In genomic region chr1:157995575-157996169, GRCh38 we compare ENCODE assay signal across 1 cellular context.
TF ChIP-seq lines count a peak whose summit lies in the region.

No MANE protein-coding gene starts in this region.

TF ChIP-seq in H1, 55 proteins besides CTCF, POLR2A, EP300 and RAD21 (continued from another document):
- no peak for TF ChIP-seq SP4 (IDR thresholded peaks at IDR 0.05; ENCODE audit: low read length)
- no peak for TF ChIP-seq BRCA1 (IDR thresholded peaks at IDR 0.05; ENCODE audit: low read depth, low read length)
- TF ChIP-seq, protein P1, sequence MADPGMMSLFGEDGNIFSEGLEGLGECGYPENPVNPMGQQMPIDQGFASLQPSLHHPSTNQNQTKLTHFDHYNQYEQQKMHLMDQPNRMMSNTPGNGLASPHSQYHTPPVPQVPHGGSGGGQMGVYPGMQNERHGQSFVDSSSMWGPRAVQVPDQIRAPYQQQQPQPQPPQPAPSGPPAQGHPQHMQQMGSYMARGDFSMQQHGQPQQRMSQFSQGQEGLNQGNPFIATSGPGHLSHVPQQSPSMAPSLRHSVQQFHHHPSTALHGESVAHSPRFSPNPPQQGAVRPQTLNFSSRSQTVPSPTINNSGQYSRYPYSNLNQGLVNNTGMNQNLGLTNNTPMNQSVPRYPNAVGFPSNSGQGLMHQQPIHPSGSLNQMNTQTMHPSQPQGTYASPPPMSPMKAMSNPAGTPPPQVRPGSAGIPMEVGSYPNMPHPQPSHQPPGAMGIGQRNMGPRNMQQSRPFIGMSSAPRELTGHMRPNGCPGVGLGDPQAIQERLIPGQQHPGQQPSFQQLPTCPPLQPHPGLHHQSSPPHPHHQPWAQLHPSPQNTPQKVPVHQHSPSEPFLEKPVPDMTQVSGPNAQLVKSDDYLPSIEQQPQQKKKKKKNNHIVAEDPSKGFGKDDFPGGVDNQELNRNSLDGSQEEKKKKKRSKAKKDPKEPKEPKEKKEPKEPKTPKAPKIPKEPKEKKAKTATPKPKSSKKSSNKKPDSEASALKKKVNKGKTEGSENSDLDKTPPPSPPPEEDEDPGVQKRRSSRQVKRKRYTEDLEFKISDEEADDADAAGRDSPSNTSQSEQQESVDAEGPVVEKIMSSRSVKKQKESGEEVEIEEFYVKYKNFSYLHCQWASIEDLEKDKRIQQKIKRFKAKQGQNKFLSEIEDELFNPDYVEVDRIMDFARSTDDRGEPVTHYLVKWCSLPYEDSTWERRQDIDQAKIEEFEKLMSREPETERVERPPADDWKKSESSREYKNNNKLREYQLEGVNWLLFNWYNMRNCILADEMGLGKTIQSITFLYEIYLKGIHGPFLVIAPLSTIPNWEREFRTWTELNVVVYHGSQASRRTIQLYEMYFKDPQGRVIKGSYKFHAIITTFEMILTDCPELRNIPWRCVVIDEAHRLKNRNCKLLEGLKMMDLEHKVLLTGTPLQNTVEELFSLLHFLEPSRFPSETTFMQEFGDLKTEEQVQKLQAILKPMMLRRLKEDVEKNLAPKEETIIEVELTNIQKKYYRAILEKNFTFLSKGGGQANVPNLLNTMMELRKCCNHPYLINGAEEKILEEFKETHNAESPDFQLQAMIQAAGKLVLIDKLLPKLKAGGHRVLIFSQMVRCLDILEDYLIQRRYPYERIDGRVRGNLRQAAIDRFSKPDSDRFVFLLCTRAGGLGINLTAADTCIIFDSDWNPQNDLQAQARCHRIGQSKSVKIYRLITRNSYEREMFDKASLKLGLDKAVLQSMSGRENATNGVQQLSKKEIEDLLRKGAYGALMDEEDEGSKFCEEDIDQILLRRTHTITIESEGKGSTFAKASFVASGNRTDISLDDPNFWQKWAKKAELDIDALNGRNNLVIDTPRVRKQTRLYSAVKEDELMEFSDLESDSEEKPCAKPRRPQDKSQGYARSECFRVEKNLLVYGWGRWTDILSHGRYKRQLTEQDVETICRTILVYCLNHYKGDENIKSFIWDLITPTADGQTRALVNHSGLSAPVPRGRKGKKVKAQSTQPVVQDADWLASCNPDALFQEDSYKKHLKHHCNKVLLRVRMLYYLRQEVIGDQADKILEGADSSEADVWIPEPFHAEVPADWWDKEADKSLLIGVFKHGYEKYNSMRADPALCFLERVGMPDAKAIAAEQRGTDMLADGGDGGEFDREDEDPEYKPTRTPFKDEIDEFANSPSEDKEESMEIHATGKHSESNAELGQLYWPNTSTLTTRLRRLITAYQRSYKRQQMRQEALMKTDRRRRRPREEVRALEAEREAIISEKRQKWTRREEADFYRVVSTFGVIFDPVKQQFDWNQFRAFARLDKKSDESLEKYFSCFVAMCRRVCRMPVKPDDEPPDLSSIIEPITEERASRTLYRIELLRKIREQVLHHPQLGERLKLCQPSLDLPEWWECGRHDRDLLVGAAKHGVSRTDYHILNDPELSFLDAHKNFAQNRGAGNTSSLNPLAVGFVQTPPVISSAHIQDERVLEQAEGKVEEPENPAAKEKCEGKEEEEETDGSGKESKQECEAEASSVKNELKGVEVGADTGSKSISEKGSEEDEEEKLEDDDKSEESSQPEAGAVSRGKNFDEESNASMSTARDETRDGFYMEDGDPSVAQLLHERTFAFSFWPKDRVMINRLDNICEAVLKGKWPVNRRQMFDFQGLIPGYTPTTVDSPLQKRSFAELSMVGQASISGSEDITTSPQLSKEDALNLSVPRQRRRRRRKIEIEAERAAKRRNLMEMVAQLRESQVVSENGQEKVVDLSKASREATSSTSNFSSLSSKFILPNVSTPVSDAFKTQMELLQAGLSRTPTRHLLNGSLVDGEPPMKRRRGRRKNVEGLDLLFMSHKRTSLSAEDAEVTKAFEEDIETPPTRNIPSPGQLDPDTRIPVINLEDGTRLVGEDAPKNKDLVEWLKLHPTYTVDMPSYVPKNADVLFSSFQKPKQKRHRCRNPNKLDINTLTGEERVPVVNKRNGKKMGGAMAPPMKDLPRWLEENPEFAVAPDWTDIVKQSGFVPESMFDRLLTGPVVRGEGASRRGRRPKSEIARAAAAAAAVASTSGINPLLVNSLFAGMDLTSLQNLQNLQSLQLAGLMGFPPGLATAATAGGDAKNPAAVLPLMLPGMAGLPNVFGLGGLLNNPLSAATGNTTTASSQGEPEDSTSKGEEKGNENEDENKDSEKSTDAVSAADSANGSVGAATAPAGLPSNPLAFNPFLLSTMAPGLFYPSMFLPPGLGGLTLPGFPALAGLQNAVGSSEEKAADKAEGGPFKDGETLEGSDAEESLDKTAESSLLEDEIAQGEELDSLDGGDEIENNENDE (IDR thresholded peaks at IDR 0.05; ENCODE audit: insufficient replicate concordance, low read length) = no peak
- TF ChIP-seq ASH2L (IDR thresholded peaks at IDR 0.05; ENCODE audit: low read length) = no peak
- TF ChIP-seq JUN (IDR thresholded peaks at IDR 0.05; ENCODE audit: low read depth, low read length) = no peak
- no peak for TF ChIP-seq EGR1 (IDR thresholded peaks at IDR 0.05; ENCODE audit: borderline replicate concordance, low read depth, low read length)
- no peak for TF ChIP-seq SIRT6 (IDR thresholded peaks at IDR 0.05; ENCODE audit: low read length)
- TF ChIP-seq PHF8 (conservative IDR thresholded peaks at IDR 0.05; ENCODE audit: low read depth, low read length) = no peak
- TF ChIP-seq RBBP5 (IDR thresholded peaks at IDR 0.05; ENCODE audit: borderline replicate concordance, low read depth, low read length) = no peak
- no peak for TF ChIP-seq CBX5 (IDR thresholded peaks at IDR 0.05; ENCODE audit: low read depth, low read length)
- no peak for TF ChIP-seq RXRA (IDR thresholded peaks at IDR 0.05; ENCODE audit: insufficient read depth, low read depth, low read length)
- no peak for TF ChIP-seq BCL11A (IDR thresholded peaks at IDR 0.05; ENCODE audit: low read depth in 2 of 2, low read length in 2 of 2)
- no peak for TF ChIP-seq POLR2AphosphoS5 (IDR thresholded peaks at IDR 0.05; ENCODE audit: low read depth, low read length)
